In genomic region chr2:47803770-47804169, GRCh38 we compare ENCODE assay signal across 21 cellular contexts.
"Had no signal": no experiment of that assay in that cellular context is flagged by ENCODE, and none has a peak within 500 bp of the region (broad histone marks: within the 10 kb centered on the region; RNA-seq: fewer than 3 reads in every experiment).

No MANE protein-coding gene starts in this region.

- H3K27me3 Mint-ChIP-seq: activated CD4-positive, alpha-beta T cell treated with anti-CD3 and anti-CD28 coated beads, Interleukin-2, amount 10 ng/mL, durations not matched to agents 24 days and 14 days; activated naive CD4-positive, alpha-beta T cell treated with anti-CD3 and anti-CD28 coated beads, Interleukin-2, amount 50 U/mL, for 24 hours; activated naive CD8-positive, alpha-beta T cell treated with anti-CD3 and anti-CD28 coated beads, Interleukin-2, amount 50 U/mL, for 24 hours; T-cell had no signal

- H3K27ac ChIP-seq: brain microvascular endothelial cell, WERI-Rb-1 had no signal

- H3K4me3 Mint-ChIP-seq: activated CD4-positive, alpha-beta T cell treated with anti-CD3 and anti-CD28 coated beads, Interleukin-2, amount 10 ng/mL, durations not matched to agents 24 days and 14 days; activated naive CD4-positive, alpha-beta T cell treated with anti-CD3 and anti-CD28 coated beads, Interleukin-2, amount 50 U/mL, for 24 hours; activated naive CD8-positive, alpha-beta T cell treated with anti-CD3 and anti-CD28 coated beads, Interleukin-2, amount 50 U/mL, for 24 hours; T-cell had no signal

- DNase-seq: activated CD4-positive, alpha-beta T cell treated with anti-CD3 and anti-CD28 coated beads, Interleukin-2, amount 10 ng/mL, durations not matched to agents 24 days and 14 days; activated CD4-positive, alpha-beta T cell treated with anti-CD3 and anti-CD28 coated beads, Interleukin-2, amount 50 U/mL, for 48 hours; activated gamma-delta T cell; activated naive CD8-positive, alpha-beta T cell treated with anti-CD3 and anti-CD28 coated beads, Interleukin-2, amount 50 U/mL, for 24 hours; activated T-cell treated with anti-CD3 and anti-CD28 coated beads for 4 hours; amygdala; brain microvascular endothelial cell; cerebellar nuclear complex; MM.1S; NCI-H1105; NCI-H1436; NCI-H1694 treated with DMSO at 0.1 percent for 48 hours; NCI-H2029 treated with DMSO at 0.1 percent for 48 hours; NCI-H345; NCI-H510A; NCI-H526 treated with DMSO at 0.1 percent for 48 hours; T-cell; WERI-Rb-1 had no signal

- H3K27ac Mint-ChIP-seq: activated CD4-positive, alpha-beta T cell treated with anti-CD3 and anti-CD28 coated beads, Interleukin-2, amount 10 ng/mL, durations not matched to agents 24 days and 14 days; activated naive CD8-positive, alpha-beta T cell treated with anti-CD3 and anti-CD28 coated beads, Interleukin-2, amount 50 U/mL, for 24 hours had no signal

- ATAC-seq: activated CD4-positive, CD25-positive, alpha-beta regulatory T cell treated with anti-CD3 and anti-CD28 coated beads, Interleukin-2, amount 50 U/mL, for 24 hours; activated naive CD8-positive, alpha-beta T cell treated with anti-CD3 and anti-CD28 coated beads, Interleukin-2, amount 50 U/mL, for 24 hours; T-cell had no signal

- H3K4me3 ChIP-seq: SK-N-MC had no signal

- H3K4me1 Mint-ChIP-seq: T-cell had no signal
